8 cellular contexts compared by ENCODE assay signal in genomic region chr1:220271706-220272046, GRCh38. TPM values are rescaled to one million over a fixed set of nuclear protein-coding genes. Genes with fewer than 3 reads are reported as not detected.
DNase-seq lines count a peak whose midpoint lies in the region; ATAC-seq and TF ChIP-seq lines count a peak whose summit lies in the region.

No MANE protein-coding gene starts in this region.

- peak overlapping the region; percentile 71; the same call in 1 of the 2 replicates for H3K27ac ChIP-seq in HUES6 (ENCODE audit: low read depth, low read length)
- peak overlapping the region; percentile 71 to 89 (median 80) for H3K27ac ChIP-seq in body of pancreas
- peak overlapping the region; percentile 61 to 97 (median 91) for H3K27ac ChIP-seq in tibial nerve

- intact Hi-C loops in body of pancreas (cut with DNase I): no loop called here

- TF ChIP-seq POLR2A in body of pancreas (IDR thresholded peaks at IDR 0.05): no peak
- no peak for TF ChIP-seq POLR2A in tibial nerve (IDR thresholded peaks at IDR 0.05)

- peak; percentile 4 for ATAC-seq in body of pancreas

- H3K4me3 ChIP-seq in HUES6 (ENCODE audit: low read depth, low read length): peak overlapping the region; percentile 95
- H3K4me3 ChIP-seq in body of pancreas: peak overlapping the region; percentile 76 to 85
- peak overlapping the region; percentile 77 to 96 (median 84) for H3K4me3 ChIP-seq in tibial nerve

- WGBS in body of pancreas, 2 donors: 0 to 2% methylated on average over 12 of the region's 12 CpGs
- WGBS in tibial nerve, 2 donors: 1% methylated on average over 12 of the region's 12 CpGs

- H3K27me3 ChIP-seq in HUES6 (ENCODE audit: control insufficient read depth, insufficient read depth, low read length) (no peaks in the 10 kb centered on the region), body of pancreas (no peaks in the 10 kb centered on the region), tibial nerve (no peaks in the 10 kb centered on the region)

- H3K4me1 ChIP-seq in HUES6 (ENCODE audit: control insufficient read depth, insufficient read depth, low read length): peaks cover 30% of the 10 kb centered on the region
- peaks cover 21% of the 10 kb centered on the region for H3K4me1 ChIP-seq in body of pancreas
- peaks cover 3 to 55% (median 21%) of the 10 kb centered on the region in 4 donors for H3K4me1 ChIP-seq in tibial nerve

- DNase-seq in SIG-M5 treated with dmso at 0.1 percent for 504 hours (lab: John Stamatoyannopoulos, UW; ENCODE audit: unreplicated experiment) (peak; percentile 73), SIG-M5 (lab: John Stamatoyannopoulos, UW) (no peak), body of pancreas (peak; percentile 9 to 22 (median 16)), kidney tubule cell (ENCODE audit: low spot score) (peak; percentile 33), tibial nerve (ENCODE audit: low spot score in 2 of 2) (peak in 1 of 2 donors; percentile 10), NOMO-1 (lab: John Stamatoyannopoulos, UW; ENCODE audit: unreplicated experiment in 2 of 2) (no peak), HT-29 (ENCODE audit: low spot score) (no peak)

- H3K9ac ChIP-seq in HUES6 (ENCODE audit: low read length): peak overlapping the region; percentile 95

- H3K9me3 ChIP-seq in HUES6 (ENCODE audit: control insufficient read depth, insufficient read depth, low read depth, low read length) (no peaks in the 10 kb centered on the region; the same call in 1 of the 2 replicates), body of pancreas (no peaks in the 10 kb centered on the region), tibial nerve (no peaks in the 10 kb centered on the region)

- TF ChIP-seq EP300 in tibial nerve (IDR thresholded peaks at IDR 0.05): no peak

- H3K36me3 ChIP-seq in HUES6 (ENCODE audit: control insufficient read depth, insufficient read depth, low read length) (peaks cover 30% of the 10 kb centered on the region), body of pancreas (replicated peaks in 1 of 2; ENCODE audit: insufficient read depth in 1 of 2, low read depth in 2 of 2) (no peaks in the 10 kb centered on the region), tibial nerve (peaks cover 0 to 29% (median 0%) of the 10 kb centered on the region in 3 donors)

- TF ChIP-seq CTCF in body of pancreas (IDR thresholded peaks at IDR 0.05): no peak
- no peak for TF ChIP-seq CTCF in tibial nerve (IDR thresholded peaks at IDR 0.05)

RNA-seq across cellular contexts. Expression of gene RAB3GAP2, which starts 0.6 kb away (rescaled TPM):
- 10 to 100 TPM; 14.5 to 17.5 TPM for total RNA-seq in body of pancreas
- total RNA-seq in tibial nerve: 10 to 100 TPM; 30.6 to 36.8 (median 31.2) TPM
- total RNA-seq in HT-29 (2014; rRNA removed; shearing (Covaris generic)): 6.9 and 8.7 TPM in 2 replicates

Comparison
In these comparisons a context has a peak if more than half of its experiments do, and no peak if none do; other contexts are left out.
1. DNase-seq: peak in SIG-M5 treated with dmso at 0.1 percent for 504 hours (single experiment), body of pancreas (4 of 4) and kidney tubule cell (single experiment); none in SIG-M5 (single experiment), NOMO-1 (0 of 2) and HT-29 (single experiment).
2. Peak in every context shown above with its lines, with median percentiles within 50 percentile points of each other: H3K27ac ChIP-seq and H3K4me3 ChIP-seq.